In the genomic region with DNA sequence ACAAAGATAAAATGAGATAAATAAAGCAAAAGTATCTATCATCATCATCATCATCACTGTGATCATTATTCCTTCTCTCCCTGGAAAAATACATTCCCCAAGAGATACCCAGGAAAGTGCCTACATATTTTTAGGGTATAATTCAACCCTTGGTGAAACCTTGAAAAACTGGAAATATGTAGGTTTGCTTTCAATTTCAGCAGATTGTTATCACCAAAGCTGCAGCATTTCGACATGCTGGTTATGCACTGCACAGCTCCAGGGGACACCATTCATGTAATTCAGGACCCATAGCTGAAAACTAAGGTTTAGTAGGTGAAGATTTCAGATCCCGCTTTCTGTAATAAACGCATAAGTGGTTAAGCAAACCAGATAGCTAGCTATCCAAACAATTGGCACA, we compare ENCODE assay signal across 32 cellular contexts.
"Had no signal": no experiment of that assay in that cellular context is flagged by ENCODE, and none has a peak within 500 bp of the region (broad histone marks: within the 10 kb centered on the region; RNA-seq: fewer than 3 reads in every experiment).

No MANE protein-coding gene starts in this region.

- H3K4me3 Mint-ChIP-seq: activated CD4-positive, alpha-beta memory T cell treated with anti-CD3 and anti-CD28 coated beads, Interleukin-2, amount 10 ng/mL, durations not matched to agents 7 days and 5 days; activated CD8-positive, alpha-beta memory T cell treated with anti-CD3 and anti-CD28 coated beads, Interleukin-2, amount 10 ng/mL, durations not matched to agents 7 days and 5 days; activated naive CD8-positive, alpha-beta T cell treated with anti-CD3 and anti-CD28 coated beads for 36 hours; activated T-cell treated with anti-CD3 and anti-CD28 coated beads, Interleukin-2, amount 50 U/mL, for 72 hours; activated T-helper 17 cell treated with anti-CD3 and anti-CD28 coated beads, Interleukin-2, amount 50 U/mL, for 72 hours; brain; IgD-negative memory B cell had no signal

- H3K27ac ChIP-seq: adrenal gland had no signal

- ATAC-seq: activated CD4-positive, CD25-positive, alpha-beta regulatory T cell treated with anti-CD3 and anti-CD28 coated beads, Interleukin-2, amount 50 U/mL, for 24 hours; activated CD8-positive, alpha-beta memory T cell treated with anti-CD3 and anti-CD28 coated beads, Interleukin-2, amount 10 ng/mL, durations not matched to agents 7 days and 5 days; activated T-cell treated with anti-CD3 and anti-CD28 coated beads, Interleukin-2, amount 50 U/mL, for 72 hours; activated T-helper 17 cell treated with anti-CD3 and anti-CD28 coated beads, Interleukin-2, amount 50 U/mL, for 72 hours had no signal

- H3K9me3 Mint-ChIP-seq: activated CD4-positive, alpha-beta memory T cell treated with anti-CD3 and anti-CD28 coated beads, Interleukin-2, amount 10 ng/mL, durations not matched to agents 7 days and 5 days; activated naive CD8-positive, alpha-beta T cell treated with anti-CD3 and anti-CD28 coated beads for 36 hours; activated T-cell treated with anti-CD3 and anti-CD28 coated beads, Interleukin-2, amount 50 U/mL, for 72 hours; activated T-helper 17 cell treated with anti-CD3 and anti-CD28 coated beads, Interleukin-2, amount 50 U/mL, for 72 hours; brain; IgD-negative memory B cell had no signal

- H3K27me3 Mint-ChIP-seq: activated CD8-positive, alpha-beta memory T cell treated with anti-CD3 and anti-CD28 coated beads, Interleukin-2, amount 10 ng/mL, durations not matched to agents 7 days and 5 days; activated naive CD8-positive, alpha-beta T cell treated with anti-CD3 and anti-CD28 coated beads for 36 hours; activated T-helper 17 cell treated with anti-CD3 and anti-CD28 coated beads, Interleukin-2, amount 50 U/mL, for 72 hours; IgD-negative memory B cell had no signal

- H3K4me3 ChIP-seq: adrenal gland, MG63 had no signal

- H3K4me1 ChIP-seq: adrenal gland had no signal

- H3K4me1 Mint-ChIP-seq: activated naive CD8-positive, alpha-beta T cell treated with anti-CD3 and anti-CD28 coated beads for 36 hours; activated T-helper 17 cell treated with anti-CD3 and anti-CD28 coated beads, Interleukin-2, amount 50 U/mL, for 72 hours had no signal

- H3K27me3 ChIP-seq: adrenal gland, MG63 had no signal

- H3K27ac Mint-ChIP-seq: activated CD4-positive, alpha-beta memory T cell treated with anti-CD3 and anti-CD28 coated beads, Interleukin-2, amount 10 ng/mL, durations not matched to agents 7 days and 5 days; activated CD8-positive, alpha-beta memory T cell treated with anti-CD3 and anti-CD28 coated beads, Interleukin-2, amount 10 ng/mL, durations not matched to agents 7 days and 5 days; activated naive CD8-positive, alpha-beta T cell treated with anti-CD3 and anti-CD28 coated beads for 36 hours; activated T-cell treated with anti-CD3 and anti-CD28 coated beads, Interleukin-2, amount 50 U/mL, for 72 hours; activated T-helper 17 cell treated with anti-CD3 and anti-CD28 coated beads, Interleukin-2, amount 50 U/mL, for 72 hours; brain; IgD-negative memory B cell had no signal

- DNase-seq: activated CD4-positive, alpha-beta memory T cell treated with anti-CD3 and anti-CD28 coated beads, Interleukin-2, amount 10 ng/mL, durations not matched to agents 7 days and 5 days; activated CD4-positive, alpha-beta T cell treated with anti-CD3 and anti-CD28 coated beads for 4 hours; activated CD8-positive, alpha-beta memory T cell treated with anti-CD3 and anti-CD28 coated beads for 24 hours; activated CD8-positive, alpha-beta memory T cell treated with anti-CD3 and anti-CD28 coated beads, Interleukin-2, amount 10 ng/mL, durations not matched to agents 7 days and 5 days; activated CD8-positive, alpha-beta memory T cell treated with anti-CD3 and anti-CD28 coated beads, Interleukin-2, amount 50 U/mL, for 48 hours; activated effector memory CD4-positive, alpha-beta T cell treated with anti-CD3 and anti-CD28 coated beads, Interleukin-2, amount 50 U/mL, for 16 hours; activated naive CD4-positive, alpha-beta T cell; activated naive CD4-positive, alpha-beta T cell treated with anti-CD3 and anti-CD28 coated beads, Interleukin-2, amount 50 U/mL, for 16 hours; activated naive CD8-positive, alpha-beta T cell treated with anti-CD3 and anti-CD28 coated beads for 36 hours; activated T-cell treated with anti-CD3 and anti-CD28 coated beads, Interleukin-2, amount 50 U/mL, for 72 hours; adrenal gland; anterior cingulate cortex; caudate nucleus; cerebellar nuclear complex; Kasumi-1; KBM-7; MG63; NCI-H1092; NCI-H1417 treated with DMSO at 0.1 percent for 48 hours; NCI-H187 treated with DMSO at 0.1 percent for 48 hours; NCI-H2081; NCI-H226; NCI-H446 treated with DMSO at 0.1 percent for 48 hours; NCI-H524; NCI-H69; NCI-H82; Right ventricle myocardium superior; T1000 had no signal

- H3K36me3 Mint-ChIP-seq: activated CD8-positive, alpha-beta memory T cell treated with anti-CD3 and anti-CD28 coated beads, Interleukin-2, amount 10 ng/mL, durations not matched to agents 7 days and 5 days; activated naive CD8-positive, alpha-beta T cell treated with anti-CD3 and anti-CD28 coated beads for 36 hours; brain; IgD-negative memory B cell had no signal

- H3K36me3 ChIP-seq: adrenal gland, MG63 had no signal

- H3K9me3 ChIP-seq: adrenal gland, MG63 had no signal
